ENCODE assay signal across 8 cellular contexts in the genomic region with DNA sequence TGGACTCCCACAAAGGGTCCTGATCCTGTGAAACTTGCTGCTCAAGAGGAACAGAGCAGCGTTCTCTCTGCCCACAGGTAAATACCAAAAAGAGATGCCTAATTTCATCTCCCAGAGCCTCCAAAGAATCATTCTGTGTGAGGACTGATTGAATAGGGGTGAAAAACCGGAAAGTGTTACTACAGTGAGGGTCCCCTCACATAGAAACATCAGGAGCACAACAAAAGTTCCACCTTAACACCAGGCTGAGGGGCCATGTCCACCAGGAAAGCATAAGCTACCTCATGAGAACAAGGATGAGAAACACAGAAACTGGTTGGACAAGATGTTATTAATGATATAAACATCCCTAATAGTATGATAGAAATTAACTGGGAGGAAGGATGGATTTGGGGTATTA.
"Had no signal": no experiment of that assay in that cellular context is flagged by ENCODE, and none has a peak within 500 bp of the region (broad histone marks: within the 10 kb centered on the region; RNA-seq: fewer than 3 reads in every experiment).

No MANE protein-coding gene starts in this region.

- H3K9ac ChIP-seq: KMS-11 had no signal

- DNase-seq: GOT3, H7, KBM-7 had no signal

- H3K4me3 ChIP-seq: HAP-1 had no signal

- H3K36me3 ChIP-seq: HAP-1 had no signal

- FAIRE-seq: HepG2 had no signal

- H3K4me2 ChIP-seq: KMS-11 had no signal

- H3K9me3 ChIP-seq: HAP-1 had no signal

- H3K4me1 ChIP-seq: HAP-1 had no signal

- ATAC-seq: HCT116, HepG2 had no signal

- H3K27ac ChIP-seq: HL-60, KMS-11 had no signal
